In genomic region chr18:57091231-57091630, GRCh38 we compare ENCODE assay signal across 10 cellular contexts. TPM values are rescaled to one million over a fixed set of nuclear protein-coding genes. Genes with fewer than 3 reads are reported as not detected.
"Had no signal": no experiment of that assay in that cellular context is flagged by ENCODE, and none has a peak within 500 bp of the region (broad histone marks: within the 10 kb centered on the region; RNA-seq: fewer than 3 reads in every experiment).

No MANE protein-coding gene starts in this region.

- H3K27ac Mint-ChIP-seq: HFFc6, IgD-negative memory B cell had no signal

- H3K4me3 Mint-ChIP-seq: HFFc6, IgD-negative memory B cell had no signal

- H3K9me3 ChIP-seq: HAP-1 had no signal

- H3K9ac ChIP-seq: GM23248 had no signal

- H3K4me3 ChIP-seq: GM23248, HAP-1 had no signal

- H3K27ac ChIP-seq: GM23248, HL-60 had no signal

- H2AFZ ChIP-seq: GM23248 had no signal

- ATAC-seq: HCT116 had no signal

- DNase-seq: GM23248, H7, HFFc6, KG1 had no signal

- H3K9me3 Mint-ChIP-seq: HFFc6 had no signal

- H3K36me3 ChIP-seq: HAP-1 had no signal

RNA-seq across cellular contexts. Expression of gene BOD1L2, which starts 55.7 kb away (rescaled TPM):
- total RNA-seq: GM23248, H4, HFFc6, HT1080 had no signal
- polyA plus RNA-seq: GM23248, IgD-negative memory B cell had no signal
